22 cellular contexts compared by ENCODE assay signal in the genomic region with DNA sequence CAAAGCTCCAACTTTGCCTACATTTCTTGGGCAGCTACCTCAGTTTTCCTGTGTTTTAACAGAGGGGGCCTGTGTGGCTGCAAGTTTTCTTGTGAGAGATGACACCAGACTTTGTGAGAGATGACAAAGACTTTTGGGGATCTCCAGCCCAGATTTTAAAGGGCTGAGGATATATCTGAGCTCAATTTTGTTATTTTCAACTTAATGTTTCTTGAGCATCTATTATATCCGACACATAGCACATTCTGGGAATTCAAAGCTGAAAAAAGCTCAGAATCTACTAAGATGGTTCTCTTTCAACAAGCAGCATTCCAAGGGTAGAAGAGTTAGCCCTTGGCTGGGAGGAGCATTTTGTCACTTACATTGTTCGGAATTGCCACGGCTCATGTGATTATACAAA. TPM values are rescaled to one million over a fixed set of nuclear protein-coding genes. Genes with fewer than 3 reads are reported as not detected.
"Had no signal": no experiment of that assay in that cellular context is flagged by ENCODE, and none has a peak within 500 bp of the region (broad histone marks: within the 10 kb centered on the region; RNA-seq: fewer than 3 reads in every experiment).

No MANE protein-coding gene starts in this region.

- H3K27me3 ChIP-seq: adrenal gland, heart left ventricle, thyroid gland had no signal

- H3K4me1 Mint-ChIP-seq: activated B cell treated with CpG ODN at 0.5 μM for 24 hours had no signal

- H3K36me3 ChIP-seq: adrenal gland, heart left ventricle, thyroid gland had no signal

- H3K4me3 ChIP-seq: adrenal gland, heart left ventricle, thyroid gland had no signal

- H3K27me3 Mint-ChIP-seq: activated B cell treated with CpG ODN at 0.5 μM for 24 hours; activated CD4-positive, alpha-beta memory T cell treated with anti-CD3 and anti-CD28 coated beads for 36 hours; naive thymus-derived CD8-positive, alpha-beta T cell; T-cell had no signal

- H3K27ac ChIP-seq: adrenal gland, epithelial cell of prostate, thyroid gland had no signal

- ATAC-seq: activated naive CD4-positive, alpha-beta T cell treated with anti-CD3 and anti-CD28 coated beads, Interleukin-2, amount 50 U/mL, for 72 hours; naive thymus-derived CD8-positive, alpha-beta T cell; T-cell had no signal

- H3K9me3 Mint-ChIP-seq: activated CD4-positive, alpha-beta memory T cell treated with anti-CD3 and anti-CD28 coated beads for 36 hours; activated T-helper 1 cell treated with anti-CD3 and anti-CD28 coated beads, Interleukin-12 subunit alpha, Interleukin-12 subunit beta, Interleukin-2, Interleukin-4 antibody, amounts not matched to agents 30 ng/mL and 10 ng/mL and 1 ng/mL, durations not matched to agents 14 hours and 24 hours and 36 hours; immature natural killer cell; T-cell had no signal

- H3K9me3 ChIP-seq: adrenal gland, heart left ventricle, thyroid gland had no signal

- H3K4me3 Mint-ChIP-seq: activated B cell treated with CpG ODN at 0.5 μM for 24 hours; activated CD4-positive, alpha-beta memory T cell treated with anti-CD3 and anti-CD28 coated beads for 36 hours; activated T-helper 1 cell treated with anti-CD3 and anti-CD28 coated beads, Interleukin-12 subunit alpha, Interleukin-12 subunit beta, Interleukin-2, Interleukin-4 antibody, amounts not matched to agents 30 ng/mL and 10 ng/mL and 1 ng/mL, durations not matched to agents 14 hours and 24 hours and 36 hours; immature natural killer cell; naive thymus-derived CD8-positive, alpha-beta T cell; T-cell had no signal

- DNase-seq: activated B cell treated with CpG ODN at 0.5 μM for 24 hours; activated CD4-positive, alpha-beta memory T cell treated with anti-CD3 and anti-CD28 coated beads for 36 hours; activated CD4-positive, alpha-beta T cell treated with anti-CD3 and anti-CD28 coated beads for 4 hours; activated gamma-delta T cell treated with Interleukin-2 at 50 U/mL for 16 hours; activated T-cell treated with anti-CD3 and anti-CD28 coated beads for 4 hours; adrenal gland; dermis blood vessel endothelial cell; effector memory CD4-positive, alpha-beta T cell; foreskin melanocyte; heart left ventricle; immature natural killer cell; left ventricle myocardium superior; naive thymus-derived CD8-positive, alpha-beta T cell; nucleus accumbens; stimulated activated CD4-positive, alpha-beta T cell treated with anti-CD3 and anti-CD28 coated beads, Interleukin-2, amount 100 ng/mL, for 24 hours; stimulated activated naive CD4-positive, alpha-beta T cell treated with Interleukin-2 at 50 U/mL for 16 hours; T-cell; thyroid gland had no signal

- H3K36me3 Mint-ChIP-seq: activated CD4-positive, alpha-beta memory T cell treated with anti-CD3 and anti-CD28 coated beads for 36 hours; activated naive CD4-positive, alpha-beta T cell treated with anti-CD3 and anti-CD28 coated beads, Interleukin-2, amount 50 U/mL, for 72 hours; immature natural killer cell; naive thymus-derived CD8-positive, alpha-beta T cell; T-cell had no signal

- FAIRE-seq: urothelium cell line had no signal

- H3K27ac Mint-ChIP-seq: activated B cell treated with CpG ODN at 0.5 μM for 24 hours; activated CD4-positive, alpha-beta memory T cell treated with anti-CD3 and anti-CD28 coated beads for 36 hours; activated naive CD4-positive, alpha-beta T cell treated with anti-CD3 and anti-CD28 coated beads, Interleukin-2, amount 50 U/mL, for 72 hours; activated T-helper 1 cell treated with anti-CD3 and anti-CD28 coated beads, Interleukin-12 subunit alpha, Interleukin-12 subunit beta, Interleukin-2, Interleukin-4 antibody, amounts not matched to agents 30 ng/mL and 10 ng/mL and 1 ng/mL, durations not matched to agents 14 hours and 24 hours and 36 hours; immature natural killer cell; naive thymus-derived CD8-positive, alpha-beta T cell; T-cell had no signal

RNA-seq across cellular contexts. Expression of gene PTGFRN, which starts 53.4 kb away (rescaled TPM):
- total RNA-seq: activated B cell treated with CpG ODN at 0.5 μM for 24 hours had no signal
